19 cellular contexts compared by ENCODE assay signal in genomic region chr15:74192751-74193150, GRCh38. TPM values are rescaled to one million over a fixed set of nuclear protein-coding genes. Genes with fewer than 3 reads are reported as not detected.
"Had no signal": no experiment of that assay in that cellular context is flagged by ENCODE, and none has a peak within 500 bp of the region (broad histone marks: within the 10 kb centered on the region; RNA-seq: fewer than 3 reads in every experiment).

No MANE protein-coding gene starts in this region.

- ATAC-seq: activated CD8-positive, alpha-beta T cell treated with anti-CD3 and anti-CD28 coated beads for 36 hours; left colon had no signal

- H3K9me3 ChIP-seq: adrenal gland, neutrophil, tibial artery, vagina had no signal

- H3K4me3 ChIP-seq: adrenal gland, lung, tibial artery, vagina had no signal

- DNase-seq: activated CD4-positive, alpha-beta T cell treated with anti-CD3 and anti-CD28 coated beads for 4 hours; activated CD8-positive, alpha-beta T cell treated with anti-CD3 and anti-CD28 coated beads for 36 hours; activated effector memory CD4-positive, alpha-beta T cell treated with anti-CD3 and anti-CD28 coated beads, Interleukin-2, amount 50 U/mL, for 16 hours; activated T-cell treated with anti-CD3 and anti-CD28 coated beads, Interleukin-2, amount 50 U/mL, for 48 hours; left colon; tibial artery had no signal

- H3K36me3 Mint-ChIP-seq: activated naive CD4-positive, alpha-beta T cell treated with anti-CD3 and anti-CD28 coated beads, Interleukin-2, amount 50 U/mL, for 24 hours; mesothelial cell of epicardium; stimulated activated effector memory CD8-positive, alpha-beta T cell treated with anti-CD3 and anti-CD28 coated beads, Interleukin-12 subunit alpha, Interleukin-12 subunit beta, amount 100 ng/mL, for 72 hours had no signal

- FAIRE-seq: colon, endometrium, islet of Langerhans had no signal

- H3K9me3 Mint-ChIP-seq: activated CD8-positive, alpha-beta T cell treated with anti-CD3 and anti-CD28 coated beads for 36 hours; activated naive CD4-positive, alpha-beta T cell treated with anti-CD3 and anti-CD28 coated beads, Interleukin-2, amount 50 U/mL, for 24 hours; mesothelial cell of epicardium; stimulated activated effector memory CD8-positive, alpha-beta T cell treated with anti-CD3 and anti-CD28 coated beads, Interleukin-12 subunit alpha, Interleukin-12 subunit beta, amount 100 ng/mL, for 72 hours had no signal

- H3K27me3 ChIP-seq: adrenal gland, neutrophil, tibial artery, vagina had no signal

- H3K4me1 Mint-ChIP-seq: activated naive CD4-positive, alpha-beta T cell treated with anti-CD3 and anti-CD28 coated beads, Interleukin-2, amount 50 U/mL, for 24 hours; stimulated activated effector memory CD8-positive, alpha-beta T cell treated with anti-CD3 and anti-CD28 coated beads, Interleukin-12 subunit alpha, Interleukin-12 subunit beta, amount 100 ng/mL, for 72 hours had no signal

- H3K27ac ChIP-seq: neutrophil, tibial artery, vagina, VCaP had no signal

- H3K36me3 ChIP-seq: adrenal gland, neutrophil, tibial artery, vagina had no signal

- H3K27me3 Mint-ChIP-seq: activated CD8-positive, alpha-beta T cell treated with anti-CD3 and anti-CD28 coated beads for 36 hours; activated naive CD4-positive, alpha-beta T cell treated with anti-CD3 and anti-CD28 coated beads, Interleukin-2, amount 50 U/mL, for 24 hours had no signal

- H3K27ac Mint-ChIP-seq: activated CD8-positive, alpha-beta T cell treated with anti-CD3 and anti-CD28 coated beads for 36 hours; mesothelial cell of epicardium; stimulated activated effector memory CD8-positive, alpha-beta T cell treated with anti-CD3 and anti-CD28 coated beads, Interleukin-12 subunit alpha, Interleukin-12 subunit beta, amount 100 ng/mL, for 72 hours had no signal

- H3K4me3 Mint-ChIP-seq: activated CD8-positive, alpha-beta T cell treated with anti-CD3 and anti-CD28 coated beads for 36 hours; activated naive CD4-positive, alpha-beta T cell treated with anti-CD3 and anti-CD28 coated beads, Interleukin-2, amount 50 U/mL, for 24 hours; mesothelial cell of epicardium; stimulated activated effector memory CD8-positive, alpha-beta T cell treated with anti-CD3 and anti-CD28 coated beads, Interleukin-12 subunit alpha, Interleukin-12 subunit beta, amount 100 ng/mL, for 72 hours had no signal

RNA-seq across cellular contexts. Expression of gene STRA6, which starts 9.8 kb away (rescaled TPM):
- total RNA-seq: left colon, myocyte had no signal

RNA-seq across cellular contexts. Expression of gene ISLR, which starts 19.2 kb away (rescaled TPM):
- total RNA-seq: activated CD8-positive, alpha-beta T cell treated with anti-CD3 and anti-CD28 coated beads for 36 hours had no signal

RNA-seq across cellular contexts. Expression of gene CCDC33, which starts 43.4 kb away (rescaled TPM):
- total RNA-seq: myocyte, renal cortical epithelial cell, vagina had no signal
